In the genomic region with DNA sequence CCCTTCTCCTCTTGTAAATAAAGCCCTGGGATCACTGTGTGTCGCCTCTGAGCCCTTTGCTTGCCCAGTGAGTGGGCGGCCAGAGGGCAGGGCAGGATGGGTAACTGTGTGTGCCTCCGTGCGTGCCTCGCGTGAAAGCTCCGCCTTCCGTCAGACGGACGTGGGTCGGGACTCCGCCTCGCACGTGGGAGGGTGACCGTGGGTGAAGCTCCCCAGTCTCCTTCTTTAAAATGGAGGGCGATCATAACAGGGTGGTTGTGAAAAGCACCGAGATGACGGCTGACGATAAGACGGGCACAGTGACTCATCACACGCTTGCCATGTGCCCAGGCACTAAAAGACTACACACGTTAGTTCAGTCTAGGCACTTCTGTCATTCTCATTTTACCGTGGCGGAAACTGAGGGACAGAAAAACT, we compare ENCODE assay signal across 8 cellular contexts. TPM values are rescaled to one million over a fixed set of nuclear protein-coding genes. Genes with fewer than 3 reads are reported as not detected.
DNase-seq lines count a peak whose midpoint lies in the region; ATAC-seq, FAIRE-seq and TF ChIP-seq lines count a peak whose summit lies in the region.

No MANE protein-coding gene starts in this region.

- peaks cover 75% of the 10 kb centered on the region for H3K4me1 ChIP-seq in CD4-positive, CD25-positive, alpha-beta regulatory T cell (ENCODE audit: control insufficient read depth, insufficient read depth, low read length, poor library complexity, severe bottlenecking)
- H3K4me1 ChIP-seq in lung (ENCODE audit: control insufficient read depth in 2 of 2, insufficient read depth in 2 of 2, low read length in 2 of 2), result peaks cover 0 to 29% of the 10 kb centered on the region in 2 donors

- H3K4me1 Mint-ChIP-seq in CD4-positive, CD25-positive, alpha-beta regulatory T cell, result peaks cover 11 to 78% (median 52%) of the 10 kb centered on the region in 4 donors

- H3K4me3 Mint-ChIP-seq in CD4-positive, CD25-positive, alpha-beta regulatory T cell, result peak overlapping the region; percentile 73 to 93 (median 86)

- no peak for TF ChIP-seq CTCF in WERI-Rb-1 (IDR thresholded peaks at IDR 0.05; ENCODE audit: low read depth, low read length)
- TF ChIP-seq CTCF in bronchial epithelial cell (IDR thresholded peaks at IDR 0.05; ENCODE audit: insufficient read depth, low read length, severe bottlenecking), result no peak
- TF ChIP-seq CTCF in lung (IDR thresholded peaks at IDR 0.05; ENCODE audit: control extremely low read depth, extremely low read depth), result no peak

- peak overlapping the region; percentile 98 for H3K27ac ChIP-seq in CD4-positive, CD25-positive, alpha-beta regulatory T cell (ENCODE audit: insufficient read depth, low read length, poor library complexity, severe bottlenecking)
- H3K27ac ChIP-seq in WERI-Rb-1 (peak overlapping the region; percentile 76), lung (ENCODE audit: low read depth in 1 of 2, low read length in 1 of 2) (peak overlapping the region; percentile 38 to 92)

- H3K4me3 ChIP-seq in CD4-positive, CD25-positive, alpha-beta regulatory T cell (ENCODE audit: low read depth, low read length), result peak overlapping the region; percentile 65
- H3K4me3 ChIP-seq in WERI-Rb-1 (ENCODE audit: low read depth, low read length) (peak overlapping the region; percentile 20), bronchial epithelial cell (ENCODE audit: low read depth, low read length) (no peak overlapping the region), lung (no peak overlapping the region)

- no peaks in the 10 kb centered on the region for H3K9me3 ChIP-seq in CD4-positive, CD25-positive, alpha-beta regulatory T cell (ENCODE audit: control insufficient read depth in 2 of 2, low read length in 2 of 2)
- H3K9me3 ChIP-seq in WERI-Rb-1 (ENCODE audit: severe bottlenecking) (no peaks in the 10 kb centered on the region), lung (ENCODE audit: control insufficient read depth in 2 of 2, insufficient read depth in 1 of 2, low read length in 1 of 2) (no peaks in the 10 kb centered on the region)

- H3K36me3 ChIP-seq in CD4-positive, CD25-positive, alpha-beta regulatory T cell (ENCODE audit: control insufficient read depth, insufficient read depth, low read length), result peaks cover 33% of the 10 kb centered on the region
- H3K36me3 ChIP-seq in WERI-Rb-1 (peaks cover 25% of the 10 kb centered on the region), bronchial epithelial cell (ENCODE audit: control insufficient read depth, insufficient read depth, low read length) (peaks cover 21% of the 10 kb centered on the region), lung (ENCODE audit: control insufficient read depth in 2 of 2, insufficient read depth in 2 of 2, low read length in 2 of 2) (peaks cover under 1 to 26% of the 10 kb centered on the region in 2 donors)

- DNase-seq in CD4-positive, CD25-positive, alpha-beta regulatory T cell, result peak; percentile 88 to 94 (median 90)
- DNase-seq in HPDE6-E6E7 (ENCODE audit: extremely low spot score), result peak; percentile 60
- DNase-seq in WERI-Rb-1, result no peak
- peak; percentile 76 for DNase-seq in bronchial epithelial cell (ENCODE audit: low read depth)
- peak; percentile 75 for DNase-seq in lung (ENCODE audit: low spot score)
- peak; percentile 90 to 93 for DNase-seq in stimulated activated CD8-positive, alpha-beta memory T cell treated with anti-CD3 and anti-CD28 coated beads, Interleukin-15, amount 100 ng/mL, for 48 hours (ENCODE audit: low read depth in 2 of 2)
- DNase-seq in DMS 273 treated with DMSO at 0.1 percent for 48 hours (lab: John Stamatoyannopoulos, UW), result no peak

- peaks cover 36% of the 10 kb centered on the region for H3K36me3 Mint-ChIP-seq in CD4-positive, CD25-positive, alpha-beta regulatory T cell

- no peaks in the 10 kb centered on the region for H3K27me3 ChIP-seq in CD4-positive, CD25-positive, alpha-beta regulatory T cell (ENCODE audit: control insufficient read depth, insufficient read depth, low read length)
- H3K27me3 ChIP-seq in WERI-Rb-1 (ENCODE audit: insufficient read depth, low read depth, severe bottlenecking) (no peaks in the 10 kb centered on the region), bronchial epithelial cell (ENCODE audit: control insufficient read depth, insufficient read depth, low read length) (no peaks in the 10 kb centered on the region), lung (ENCODE audit: control insufficient read depth, insufficient read depth) (no peaks in the 10 kb centered on the region)

- peak; percentile 84 to 85 for ATAC-seq in CD4-positive, CD25-positive, alpha-beta regulatory T cell (ENCODE audit: low read depth in 2 of 2)
- ATAC-seq in lung (ENCODE audit: insufficient read depth, low FRiP score) (peak; percentile 12), GM21737 (IDR thresholded peaks at IDR 0.05; ENCODE audit: unreplicated experiment) (no peak)

- no peaks in the 10 kb centered on the region for H3K9me3 Mint-ChIP-seq in CD4-positive, CD25-positive, alpha-beta regulatory T cell

- peak overlapping the region; percentile 98 to 99 (median 99) for H3K27ac Mint-ChIP-seq in CD4-positive, CD25-positive, alpha-beta regulatory T cell

- H3K27me3 Mint-ChIP-seq in CD4-positive, CD25-positive, alpha-beta regulatory T cell, result no peaks in the 10 kb centered on the region

- FAIRE-seq in bronchial epithelial cell (lab: Jason Lieb, UNC), result no peak

- WGBS in lung, 2 donors, result 28 to 38% methylated on average over 24 of the region's 24 CpGs

RNA-seq across cellular contexts. Expression of gene PHB2, which starts 9.2 kb away (rescaled TPM):
- 134 TPM for total RNA-seq in CD4-positive, CD25-positive, alpha-beta regulatory T cell
- polyA plus RNA-seq in CD4-positive, CD25-positive, alpha-beta regulatory T cell, result 100 to 1,000 TPM; 118 to 134 (median 125) TPM
- 83.7 and 189 TPM in 2 replicates for total RNA-seq in bronchial epithelial cell
- total RNA-seq in lung, result 100 to 1,000 TPM; 103 to 154 TPM
- 100 to 1,000 TPM; 129 to 149 TPM for polyA plus RNA-seq in lung

RNA-seq across cellular contexts. Expression of gene EMG1, which starts 9.4 kb away (rescaled TPM):
- 44.1 TPM for total RNA-seq in CD4-positive, CD25-positive, alpha-beta regulatory T cell
- 10 to 100 TPM; 71.8 to 89.4 (median 79.4) TPM for polyA plus RNA-seq in CD4-positive, CD25-positive, alpha-beta regulatory T cell
- total RNA-seq in bronchial epithelial cell, result 68.2 and 68.4 TPM in 2 replicates
- total RNA-seq in lung, result 10 to 100 TPM; 25.2 to 56.3 TPM
- 10 to 100 TPM; 38.6 to 42.0 TPM for polyA plus RNA-seq in lung

RNA-seq across cellular contexts. Expression of gene PTPN6, which starts 10.1 kb away (rescaled TPM):
- 174 TPM for total RNA-seq in CD4-positive, CD25-positive, alpha-beta regulatory T cell
- 100 to 1,000 TPM; 261 to 321 (median 291) TPM for polyA plus RNA-seq in CD4-positive, CD25-positive, alpha-beta regulatory T cell
- total RNA-seq in bronchial epithelial cell (10.9 and 12.4 TPM in 2 replicates), lung (100 to 1,000 TPM in 1 of 2 donors, 10 to 100 TPM in 1; 38.2 to 140 TPM)
- polyA plus RNA-seq in lung, result 100 to 1,000 TPM; 201 to 222 TPM

RNA-seq across cellular contexts. Expression of gene C12orf57, which starts 17.5 kb away (rescaled TPM):
- total RNA-seq in CD4-positive, CD25-positive, alpha-beta regulatory T cell, result 186 TPM
- polyA plus RNA-seq in CD4-positive, CD25-positive, alpha-beta regulatory T cell, result 100 to 1,000 TPM; 310 to 410 (median 340) TPM
- total RNA-seq in bronchial epithelial cell (92.2 and 161 TPM in 2 replicates), lung (100 to 1,000 TPM in 1 of 2 donors, 10 to 100 TPM in 1; 92.9 to 196 TPM)
- polyA plus RNA-seq in lung, result 100 to 1,000 TPM; 370 to 437 TPM

RNA-seq across cellular contexts. Expression of gene RNU7-1, which starts 17.7 kb away (rescaled TPM):
- not detected for total RNA-seq in CD4-positive, CD25-positive, alpha-beta regulatory T cell
- not detected for polyA plus RNA-seq in CD4-positive, CD25-positive, alpha-beta regulatory T cell
- total RNA-seq in bronchial epithelial cell (not detected in 2 replicates), lung (not detected)
- not detected for polyA plus RNA-seq in lung

Comparison
In these comparisons a context has a peak if more than half of its experiments do, and no peak if none do; other contexts are left out.
1. DNase-seq: peak in CD4-positive, CD25-positive, alpha-beta regulatory T cell (3 of 3), HPDE6-E6E7 (single experiment), bronchial epithelial cell (single experiment), lung (single experiment) and stimulated activated CD8-positive, alpha-beta memory T cell treated with anti-CD3 and anti-CD28 coated beads, Interleukin-15, amount 100 ng/mL, for 48 hours (2 of 2); none in WERI-Rb-1 (single experiment) and DMS 273 treated with DMSO at 0.1 percent for 48 hours (single experiment).
2. H3K4me3 ChIP-seq: peak in CD4-positive, CD25-positive, alpha-beta regulatory T cell (single experiment) and WERI-Rb-1 (single experiment); none in bronchial epithelial cell (single experiment) and lung (single experiment).
3. Peak in every context shown above with its lines, with median percentiles within 50 percentile points of each other: H3K27ac ChIP-seq.